ENCODE assay signal across 35 cellular contexts in the genomic region with DNA sequence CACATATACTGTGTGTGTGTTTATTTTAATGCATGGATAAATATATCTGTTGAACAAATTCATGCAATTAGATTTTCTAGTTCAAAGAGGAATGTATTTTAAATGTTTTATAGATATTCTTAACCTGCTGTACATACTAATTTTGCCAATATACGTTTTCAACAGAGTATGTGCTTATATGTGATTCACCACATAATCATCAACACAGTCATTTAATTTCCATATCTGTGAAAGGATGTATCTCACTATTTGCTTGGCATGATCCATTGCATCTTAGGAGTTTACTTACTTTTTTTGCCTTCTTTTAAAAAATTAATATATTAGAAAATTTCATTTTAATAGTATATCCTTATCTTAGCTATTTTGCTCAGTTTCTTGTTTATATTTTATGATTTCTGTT.
"Had no signal": no experiment of that assay in that cellular context is flagged by ENCODE, and none has a peak within 500 bp of the region (broad histone marks: within the 10 kb centered on the region; RNA-seq: fewer than 3 reads in every experiment).

No MANE protein-coding gene starts in this region.

- H3K9me3 Mint-ChIP-seq: activated B cell treated with CpG ODN at 0.5 μM for 24 hours; activated CD4-positive, alpha-beta memory T cell treated with anti-CD3 and anti-CD28 coated beads for 36 hours; activated naive CD4-positive, alpha-beta T cell treated with anti-CD3 and anti-CD28 coated beads, Interleukin-2, amount 10 ng/mL, durations not matched to agents 7 days and 5 days; activated naive CD8-positive, alpha-beta T cell treated with anti-CD3 and anti-CD28 coated beads, Interleukin-2, amount 50 U/mL, for 24 hours; brain had no signal

- H3K4me3 ChIP-seq: MG63, PC-9 had no signal

- ATAC-seq: activated naive CD8-positive, alpha-beta T cell treated with anti-CD3 and anti-CD28 coated beads, Interleukin-2, amount 50 U/mL, for 24 hours; SK-N-SH treated with all-trans-retinoic acid at 6 μM for 48 hours had no signal

- H3K36me3 Mint-ChIP-seq: activated CD4-positive, alpha-beta memory T cell treated with anti-CD3 and anti-CD28 coated beads for 36 hours; activated naive CD4-positive, alpha-beta T cell treated with anti-CD3 and anti-CD28 coated beads, Interleukin-2, amount 10 ng/mL, durations not matched to agents 7 days and 5 days; activated naive CD8-positive, alpha-beta T cell; brain had no signal

- DNase-seq: activated B cell treated with CpG ODN at 0.5 μM for 24 hours; activated CD4-positive, alpha-beta memory T cell treated with anti-CD3 and anti-CD28 coated beads for 36 hours; activated CD4-positive, alpha-beta T cell treated with anti-CD3 and anti-CD28 coated beads for 4 hours; activated CD4-positive, alpha-beta T cell treated with anti-CD3 and anti-CD28 coated beads, Interleukin-2, amount 50 U/mL, for 1 hour; activated CD4-positive, CD25-positive, alpha-beta regulatory T cell treated with anti-CD3 and anti-CD28 coated beads, Interleukin-2, amount 50 U/mL, for 72 hours; activated CD8-positive, alpha-beta memory T cell treated with anti-CD3 and anti-CD28 coated beads, Interleukin-2, amount 50 U/mL, for 4 hours; activated effector memory CD4-positive, alpha-beta T cell treated with Interleukin-2 at 50 U/mL for 16 hours; activated naive CD4-positive, alpha-beta T cell treated with anti-CD3 and anti-CD28 coated beads, Interleukin-2, amount 10 ng/mL, durations not matched to agents 7 days and 5 days; activated naive CD8-positive, alpha-beta T cell treated with anti-CD3 and anti-CD28 coated beads, Interleukin-2, amount 50 U/mL, for 24 hours; activated T-cell treated with anti-CD3 and anti-CD28 coated beads for 4 hours; activated T-cell treated with anti-CD3 and anti-CD28 coated beads, Interleukin-2, amount 50 U/mL, for 48 hours; anterior cingulate cortex; central memory CD4-positive, alpha-beta T cell; Karpas-422; MG63; NCI-H1048; NCI-H1105 treated with DMSO at 0.1 percent for 48 hours; NCI-H1436; NCI-H1694; NCI-H1930; NCI-H2081 treated with DMSO at 0.1 percent for 48 hours; NCI-H345; NCI-H526; NCI-H748 treated with DMSO at 0.1 percent for 48 hours; NK-92 treated with Interleukin-12 subunit alpha and Interleukin-12 subunit beta, amount 100 ng/mL, for 24 hours; PC-9; SHP77 treated with DMSO at 0.1 percent for 48 hours; SW 1271; T-helper 1 cell; T-helper 2 cell; T-helper 9 cell had no signal

- H3K36me3 ChIP-seq: MG63 had no signal

- H3K4me2 ChIP-seq: PC-9 had no signal

- H2AFZ ChIP-seq: PC-9 had no signal

- H3K27ac Mint-ChIP-seq: activated B cell treated with CpG ODN at 0.5 μM for 24 hours; activated CD4-positive, alpha-beta memory T cell treated with anti-CD3 and anti-CD28 coated beads for 36 hours; activated naive CD4-positive, alpha-beta T cell treated with anti-CD3 and anti-CD28 coated beads, Interleukin-2, amount 10 ng/mL, durations not matched to agents 7 days and 5 days; activated naive CD8-positive, alpha-beta T cell; activated naive CD8-positive, alpha-beta T cell treated with anti-CD3 and anti-CD28 coated beads, Interleukin-2, amount 50 U/mL, for 24 hours; brain had no signal

- H3K27me3 Mint-ChIP-seq: activated B cell treated with CpG ODN at 0.5 μM for 24 hours; activated naive CD4-positive, alpha-beta T cell treated with anti-CD3 and anti-CD28 coated beads, Interleukin-2, amount 10 ng/mL, durations not matched to agents 7 days and 5 days; activated naive CD8-positive, alpha-beta T cell treated with anti-CD3 and anti-CD28 coated beads, Interleukin-2, amount 50 U/mL, for 24 hours; brain had no signal

- H3K4me1 Mint-ChIP-seq: activated naive CD4-positive, alpha-beta T cell treated with anti-CD3 and anti-CD28 coated beads, Interleukin-2, amount 10 ng/mL, durations not matched to agents 7 days and 5 days; activated naive CD8-positive, alpha-beta T cell treated with anti-CD3 and anti-CD28 coated beads, Interleukin-2, amount 50 U/mL, for 24 hours had no signal

- H3K27me3 ChIP-seq: MG63 had no signal

- H3K27ac ChIP-seq: PC-9, VCaP had no signal

- H3K4me3 Mint-ChIP-seq: activated B cell treated with CpG ODN at 0.5 μM for 24 hours; activated CD4-positive, alpha-beta memory T cell treated with anti-CD3 and anti-CD28 coated beads for 36 hours; activated naive CD4-positive, alpha-beta T cell treated with anti-CD3 and anti-CD28 coated beads, Interleukin-2, amount 10 ng/mL, durations not matched to agents 7 days and 5 days; activated naive CD8-positive, alpha-beta T cell; activated naive CD8-positive, alpha-beta T cell treated with anti-CD3 and anti-CD28 coated beads, Interleukin-2, amount 50 U/mL, for 24 hours; brain had no signal

- H3K9me3 ChIP-seq: MG63 had no signal
